1 cellular context compared by ENCODE assay signal in genomic region chr7:23653942-23654341, GRCh38.
TF ChIP-seq lines count a peak whose summit lies in the region.

No MANE protein-coding gene starts in this region.

TF ChIP-seq in GM12878, 131 proteins besides CTCF, POLR2A, EP300 and RAD21:
- TF ChIP-seq CBX5 (IDR thresholded peaks at IDR 0.05; ENCODE audit: low read depth): peak; percentile 97
- TF ChIP-seq RUNX3 (IDR thresholded peaks at IDR 0.05; ENCODE audit: low read length): no peak
- TF ChIP-seq KLF5 (IDR thresholded peaks at IDR 0.05; ENCODE audit: partially characterized antibody): peak; percentile 37
